13 cellular contexts compared by ENCODE assay signal in genomic region chr16:58121132-58121531, GRCh38. TPM values are rescaled to one million over a fixed set of nuclear protein-coding genes. Genes with fewer than 3 reads are reported as not detected.
A peak's percentile ranks its signal among the peaks of the same experiment; 100 is the strongest.
DNase-seq lines count a peak whose midpoint lies in the region; ATAC-seq and TF ChIP-seq lines count a peak whose summit lies in the region.
"Had no signal": no experiment of that assay in that cellular context is flagged by ENCODE, and none has a peak within 500 bp of the region (broad histone marks: within the 10 kb centered on the region; RNA-seq: fewer than 3 reads in every experiment).

No MANE protein-coding gene starts in this region.

- H3K36me3 Mint-ChIP-seq in HFFc6 (ENCODE audit: low read depth) (no peaks in the 10 kb centered on the region), osteocyte (ENCODE audit: unreplicated experiment) (peaks cover 3% of the 10 kb centered on the region)
- peaks cover 13% of the 10 kb centered on the region for H3K36me3 Mint-ChIP-seq in activated T-helper 17 cell treated with anti-CD3 and anti-CD28 coated beads, Interleukin-2, amount 50 U/mL, for 72 hours (ENCODE audit: low read depth)

- no peak overlapping the region for H3K4me3 ChIP-seq in left ventricle myocardium inferior
- H3K4me3 ChIP-seq: left lung had no signal

- no peak for ATAC-seq in activated T-helper 17 cell treated with anti-CD3 and anti-CD28 coated beads, Interleukin-2, amount 50 U/mL, for 72 hours (replicated peaks)
- ATAC-seq in GM21576 (IDR thresholded peaks at IDR 0.05; ENCODE audit: unreplicated experiment), result no peak

- TF ChIP-seq CTCF in HFFc6 (IDR thresholded peaks at IDR 0.05), result no peak
- TF ChIP-seq CTCF in left ventricle myocardium inferior (IDR thresholded peaks at IDR 0.05; ENCODE audit: borderline replicate concordance), result no peak
- no peak for TF ChIP-seq CTCF in osteocyte (IDR thresholded peaks at IDR 0.05)

- no peaks in the 10 kb centered on the region for H3K27me3 ChIP-seq in left ventricle myocardium inferior (ENCODE audit: low read depth)
- H3K27me3 ChIP-seq: left lung had no signal

- intact Hi-C loops in left ventricle myocardium inferior (cut with micrococcal nuclease), result no loop called here

- H3K9me3 Mint-ChIP-seq in HFFc6, result no peaks in the 10 kb centered on the region
- H3K9me3 Mint-ChIP-seq in activated T-helper 17 cell treated with anti-CD3 and anti-CD28 coated beads, Interleukin-2, amount 50 U/mL, for 72 hours, result no peaks in the 10 kb centered on the region
- H3K9me3 Mint-ChIP-seq in osteocyte (ENCODE audit: unreplicated experiment), result no peaks in the 10 kb centered on the region
- H3K9me3 Mint-ChIP-seq: CD8-positive, alpha-beta T cell; stimulated activated naive CD8-positive, alpha-beta T cell treated with anti-CD3 and anti-CD28 coated beads, Interleukin-15, Interleukin-2, amounts not matched to agents 100 ng/mL and 50 ng/mL, for 24 hours had no signal

- no peaks in the 10 kb centered on the region for H3K9me3 ChIP-seq in left ventricle myocardium inferior (replicated peaks)
- H3K9me3 ChIP-seq: left lung had no signal

- H3K4me3 Mint-ChIP-seq in HFFc6 (peak overlapping the region; percentile 68), osteocyte (ENCODE audit: unreplicated experiment) (no peak overlapping the region)
- no peak overlapping the region for H3K4me3 Mint-ChIP-seq in activated T-helper 17 cell treated with anti-CD3 and anti-CD28 coated beads, Interleukin-2, amount 50 U/mL, for 72 hours
- H3K4me3 Mint-ChIP-seq: CD8-positive, alpha-beta T cell; stimulated activated naive CD8-positive, alpha-beta T cell treated with anti-CD3 and anti-CD28 coated beads, Interleukin-15, Interleukin-2, amounts not matched to agents 100 ng/mL and 50 ng/mL, for 24 hours had no signal

- H3K27ac Mint-ChIP-seq in HFFc6 (peak overlapping the region; percentile 42), osteocyte (ENCODE audit: unreplicated experiment) (peak overlapping the region; percentile 20)
- peak overlapping the region; percentile 49 for H3K27ac Mint-ChIP-seq in activated T-helper 17 cell treated with anti-CD3 and anti-CD28 coated beads, Interleukin-2, amount 50 U/mL, for 72 hours
- H3K27ac Mint-ChIP-seq: CD8-positive, alpha-beta T cell; stimulated activated naive CD8-positive, alpha-beta T cell treated with anti-CD3 and anti-CD28 coated beads, Interleukin-15, Interleukin-2, amounts not matched to agents 100 ng/mL and 50 ng/mL, for 24 hours had no signal

- DNase-seq in HFFc6 (no peak), left ventricle myocardium inferior (no peak), osteocyte (ENCODE audit: extremely low spot score, unreplicated experiment) (no peak), kidney tubule cell (ENCODE audit: low spot score) (no peak), H4 (ENCODE audit: low spot score) (no peak)
- DNase-seq in stimulated activated CD4-positive, alpha-beta T cell treated with anti-CD3 and anti-CD28 coated beads, Interleukin-15, amount 100 ng/mL, for 24 hours, result no peak
- DNase-seq: activated naive CD4-positive, alpha-beta T cell; CD8-positive, alpha-beta T cell; left lung; stimulated activated CD4-positive, alpha-beta T cell treated with anti-CD3 and anti-CD28 coated beads, Interleukin-4, amount 100 ng/mL, for 4 hours had no signal

- H3K4me1 ChIP-seq in left ventricle myocardium inferior, result peaks cover 98% of the 10 kb centered on the region

- H3K27me3 Mint-ChIP-seq in HFFc6 (ENCODE audit: insufficient read depth) (no peaks in the 10 kb centered on the region; the same call in 1 of the 2 replicates), osteocyte (ENCODE audit: unreplicated experiment) (no peaks in the 10 kb centered on the region)
- H3K27me3 Mint-ChIP-seq in activated T-helper 17 cell treated with anti-CD3 and anti-CD28 coated beads, Interleukin-2, amount 50 U/mL, for 72 hours, result no peaks in the 10 kb centered on the region
- H3K27me3 Mint-ChIP-seq: stimulated activated naive CD8-positive, alpha-beta T cell treated with anti-CD3 and anti-CD28 coated beads, Interleukin-15, Interleukin-2, amounts not matched to agents 100 ng/mL and 50 ng/mL, for 24 hours had no signal

- peak overlapping the region; percentile 57 for H3K27ac ChIP-seq in left ventricle myocardium inferior (replicated peaks)
- H3K27ac ChIP-seq: left lung had no signal

- H3K36me3 ChIP-seq in left ventricle myocardium inferior, result peaks cover 6% of the 10 kb centered on the region

- peaks cover 63% of the 10 kb centered on the region for H3K4me1 Mint-ChIP-seq in HFFc6 (ENCODE audit: low read depth)
- peaks cover 14% of the 10 kb centered on the region for H3K4me1 Mint-ChIP-seq in activated T-helper 17 cell treated with anti-CD3 and anti-CD28 coated beads, Interleukin-2, amount 50 U/mL, for 72 hours
- peaks cover 30% of the 10 kb centered on the region for H3K4me1 Mint-ChIP-seq in osteocyte (ENCODE audit: unreplicated experiment)

RNA-seq across cellular contexts. Expression of gene CFAP20, which starts 8.0 kb away (rescaled TPM):
- 10 to 100 TPM; 31.6 to 35.9 (median 34.0) TPM for total RNA-seq in HFFc6 (2021; fragmentation: NEBNext Ultra II Directional; extraction: Animal tissue kit (Norgen Biotek cat#: 25700))
- total RNA-seq in activated T-helper 17 cell treated with anti-CD3 and anti-CD28 coated beads, Interleukin-2, amount 50 U/mL, for 72 hours, result 10 to 100 TPM; 28.7 to 49.7 TPM
- total RNA-seq in left ventricle myocardium inferior (34.5 TPM), osteocyte (28.7 TPM in 2 replicates)
- 89.4 and 100 TPM in 2 replicates for total RNA-seq in H4 (2014; rRNA removed; shearing (Covaris generic))
